In genomic region chr9:130101963-130102362, GRCh38 we compare ENCODE assay signal across 24 cellular contexts.
"Had no signal": no experiment of that assay in that cellular context is flagged by ENCODE, and none has a peak within 500 bp of the region (broad histone marks: within the 10 kb centered on the region; RNA-seq: fewer than 3 reads in every experiment).

No MANE protein-coding gene starts in this region.

- H3K27me3 ChIP-seq: breast epithelium, esophagus squamous epithelium, neural progenitor cell, stomach, vagina had no signal

- H3K4me2 ChIP-seq: neural progenitor cell, SK-N-SH had no signal

- H3K4me3 ChIP-seq: breast epithelium, esophagus squamous epithelium, mucosa of descending colon, neural progenitor cell, stomach, vagina had no signal

- ATAC-seq: activated CD4-positive, CD25-positive, alpha-beta regulatory T cell treated with anti-CD3 and anti-CD28 coated beads, Interleukin-2, amount 50 U/mL, for 24 hours; activated T-cell treated with anti-CD3 and anti-CD28 coated beads, Interleukin-2, amount 50 U/mL, for 72 hours; effector memory CD8-positive, alpha-beta T cell; left lobe of liver; mucosa of descending colon had no signal

- H3K4me1 ChIP-seq: breast epithelium, neural progenitor cell, vagina had no signal

- H3K9ac ChIP-seq: neural progenitor cell, SK-N-SH had no signal

- H3K9me3 ChIP-seq: breast epithelium, esophagus squamous epithelium, mucosa of descending colon, SK-N-SH, stomach, vagina had no signal

- H3K36me3 ChIP-seq: breast epithelium, neural progenitor cell had no signal

- H2AFZ ChIP-seq: neural progenitor cell had no signal

- H3K27ac ChIP-seq: breast epithelium, neural progenitor cell, stomach, vagina, VCaP had no signal

- DNase-seq: activated CD4-positive, alpha-beta memory T cell treated with anti-CD3 and anti-CD28 coated beads, Interleukin-2, amount 10 ng/mL, durations not matched to agents 7 days and 5 days; activated CD4-positive, alpha-beta T cell treated with anti-CD3 and anti-CD28 coated beads, Interleukin-2, amount 10 ng/mL, durations not matched to agents 24 days and 14 days; activated effector memory CD4-positive, alpha-beta T cell treated with Interleukin-2 at 50 U/mL for 16 hours; activated naive CD4-positive, alpha-beta T cell treated with anti-CD3 and anti-CD28 coated beads for 36 hours; activated naive CD8-positive, alpha-beta T cell treated with anti-CD3 and anti-CD28 coated beads, Interleukin-2, amount 10 ng/mL, durations not matched to agents 7 days and 5 days; activated T-cell treated with anti-CD3 and anti-CD28 coated beads, Interleukin-2, amount 50 U/mL, for 72 hours; amniotic stem cell; cerebellar nuclear complex; effector memory CD8-positive, alpha-beta T cell; esophagus squamous epithelium; kidney; mammary epithelial cell; mucosa of descending colon; naive B cell; posterior cingulate gyrus; SK-N-SH; stimulated activated CD4-positive, alpha-beta T cell treated with anti-CD3 and anti-CD28 coated beads, Interleukin-1b, Interleukin-23, amount 100 ng/mL, for 48 hours; stomach had no signal
